In genomic region chr22:30327864-30328345, GRCh38 we compare ENCODE assay signal across 10 cellular contexts. TPM values are rescaled to one million over a fixed set of nuclear protein-coding genes. Genes with fewer than 3 reads are reported as not detected.
DNase-seq lines count a peak whose midpoint lies in the region; ATAC-seq and TF ChIP-seq lines count a peak whose summit lies in the region.
"Had no signal": no experiment of that assay in that cellular context is flagged by ENCODE, and none has a peak within 500 bp of the region (broad histone marks: within the 10 kb centered on the region; RNA-seq: fewer than 3 reads in every experiment).

No MANE protein-coding gene starts in this region.

- no peaks in the 10 kb centered on the region for H3K27me3 Mint-ChIP-seq in IgD-negative memory B cell

- H3K9me3 Mint-ChIP-seq in IgD-negative memory B cell = no peaks in the 10 kb centered on the region

- H3K4me1 ChIP-seq in breast epithelium = peaks cover 6 to 29% of the 10 kb centered on the region in 2 donors
- peaks cover 18 to 27% of the 10 kb centered on the region in 2 donors for H3K4me1 ChIP-seq in muscle layer of duodenum (ENCODE audit: control insufficient read depth in 1 of 2, insufficient read depth in 2 of 2, low read length in 2 of 2)

- peaks cover 4% of the 10 kb centered on the region for H3K36me3 Mint-ChIP-seq in IgD-negative memory B cell

- peaks cover 24 to 35% (median 34%) of the 10 kb centered on the region in 3 donors for H3K4me1 Mint-ChIP-seq in IgD-negative memory B cell

- H3K9me3 ChIP-seq in breast epithelium (no peaks in the 10 kb centered on the region), muscle layer of duodenum (ENCODE audit: control insufficient read depth in 1 of 2, low read length in 2 of 2) (no peaks in the 10 kb centered on the region)
- H3K9me3 ChIP-seq: psoas muscle had no signal

- H3K27ac ChIP-seq in breast epithelium (peak overlapping the region; percentile 93 to 95), muscle layer of duodenum (ENCODE audit: low read length) (peak overlapping the region; percentile 37)

- TF ChIP-seq CTCF in breast epithelium (IDR thresholded peaks at IDR 0.05) = no peak

- H3K27ac Mint-ChIP-seq in IgD-negative memory B cell = peak overlapping the region in 2 of 3 donors; percentile 39 to 92

- peak; percentile 5 for DNase-seq in COLO668 (lab: John Stamatoyannopoulos, UW; ENCODE audit: unreplicated experiment)
- no peak for DNase-seq in breast epithelium (ENCODE audit: low spot score in 2 of 2)
- no peak for DNase-seq in stimulated activated CD4-positive, alpha-beta T cell treated with anti-CD3 and anti-CD28 coated beads, Interleukin-4, amount 100 ng/mL, for 4 hours
- no peak for DNase-seq in posterior vena cava (ENCODE audit: low spot score)
- DNase-seq: cerebellar nuclear complex, psoas muscle had no signal

- H3K4me3 ChIP-seq in breast epithelium (no peak overlapping the region), muscle layer of duodenum (ENCODE audit: low read depth in 1 of 2, low read length in 2 of 2) (no peak overlapping the region)

- H3K36me3 ChIP-seq in breast epithelium = no peaks in the 10 kb centered on the region
- H3K36me3 ChIP-seq in muscle layer of duodenum (ENCODE audit: control insufficient read depth in 1 of 2, insufficient read depth in 2 of 2, low read length in 2 of 2) = peaks cover 12% of the 10 kb centered on the region in 2 donors

- intact Hi-C loops in breast epithelium (cut with DNase I; ENCODE audit: low total_unique reads) (no loop called here), posterior vena cava (cut with DNase I) (no loop called here)

- H3K27me3 ChIP-seq in breast epithelium = no peaks in the 10 kb centered on the region
- H3K27me3 ChIP-seq in muscle layer of duodenum (ENCODE audit: low read depth, low read length) = no peaks in the 10 kb centered on the region

- no peak for ATAC-seq in HG02885 (IDR thresholded peaks at IDR 0.05; ENCODE audit: poor library complexity, unreplicated experiment)
- no peak for ATAC-seq in HG03196 (IDR thresholded peaks at IDR 0.05; ENCODE audit: unreplicated experiment)

- no peak for TF ChIP-seq POLR2A in breast epithelium (IDR thresholded peaks at IDR 0.05)

- H3K4me3 Mint-ChIP-seq in IgD-negative memory B cell = peak overlapping the region in 3 of 4 donors; percentile 62 to 92 (median 86)

RNA-seq across cellular contexts. Expression of gene TBC1D10A, which starts 1.2 kb away (rescaled TPM):
- polyA plus RNA-seq in IgD-negative memory B cell = 44.0 TPM
- total RNA-seq in breast epithelium (10 to 100 TPM; 25.0 to 50.1 (median 32.4) TPM), posterior vena cava (10 to 100 TPM; 20.5 to 20.7 TPM)

RNA-seq across cellular contexts. Expression of gene SF3A1, which starts 28.8 kb away (rescaled TPM):
- polyA plus RNA-seq in IgD-negative memory B cell = 120 TPM
- 10 to 100 TPM; 47.7 to 68.6 (median 47.9) TPM for total RNA-seq in breast epithelium
- total RNA-seq in posterior vena cava = 100 to 1,000 TPM; 106 to 108 TPM

RNA-seq across cellular contexts. Expression of gene CCDC157, which starts 28.9 kb away (rescaled TPM):
- 1.6 TPM for polyA plus RNA-seq in IgD-negative memory B cell
- total RNA-seq in breast epithelium = 1 to 10 TPM; 2.6 to 7.5 (median 6.6) TPM
- under 1 TPM; 0.76 to 0.88 TPM for total RNA-seq in posterior vena cava

RNA-seq across cellular contexts. Expression of gene CASTOR1, which starts 38.6 kb away (rescaled TPM):
- polyA plus RNA-seq in IgD-negative memory B cell = 15.7 TPM
- total RNA-seq in breast epithelium (10 to 100 TPM; 15.5 to 26.6 (median 20.6) TPM), posterior vena cava (10 to 100 TPM in 1 of 2 donors, 1 to 10 TPM in 1; 9.8 to 14.3 TPM)

RNA-seq across cellular contexts. Expression of gene RNF215, which starts 59.3 kb away (rescaled TPM):
- polyA plus RNA-seq in IgD-negative memory B cell = 0.20 TPM
- total RNA-seq in breast epithelium (10 to 100 TPM; 13.3 to 15.4 (median 14.0) TPM), posterior vena cava (10 to 100 TPM in 1 of 2 donors, 1 to 10 TPM in 1; 9.3 to 15.6 TPM)
